ENCODE assay signal across 1 cellular context in the genomic region with DNA sequence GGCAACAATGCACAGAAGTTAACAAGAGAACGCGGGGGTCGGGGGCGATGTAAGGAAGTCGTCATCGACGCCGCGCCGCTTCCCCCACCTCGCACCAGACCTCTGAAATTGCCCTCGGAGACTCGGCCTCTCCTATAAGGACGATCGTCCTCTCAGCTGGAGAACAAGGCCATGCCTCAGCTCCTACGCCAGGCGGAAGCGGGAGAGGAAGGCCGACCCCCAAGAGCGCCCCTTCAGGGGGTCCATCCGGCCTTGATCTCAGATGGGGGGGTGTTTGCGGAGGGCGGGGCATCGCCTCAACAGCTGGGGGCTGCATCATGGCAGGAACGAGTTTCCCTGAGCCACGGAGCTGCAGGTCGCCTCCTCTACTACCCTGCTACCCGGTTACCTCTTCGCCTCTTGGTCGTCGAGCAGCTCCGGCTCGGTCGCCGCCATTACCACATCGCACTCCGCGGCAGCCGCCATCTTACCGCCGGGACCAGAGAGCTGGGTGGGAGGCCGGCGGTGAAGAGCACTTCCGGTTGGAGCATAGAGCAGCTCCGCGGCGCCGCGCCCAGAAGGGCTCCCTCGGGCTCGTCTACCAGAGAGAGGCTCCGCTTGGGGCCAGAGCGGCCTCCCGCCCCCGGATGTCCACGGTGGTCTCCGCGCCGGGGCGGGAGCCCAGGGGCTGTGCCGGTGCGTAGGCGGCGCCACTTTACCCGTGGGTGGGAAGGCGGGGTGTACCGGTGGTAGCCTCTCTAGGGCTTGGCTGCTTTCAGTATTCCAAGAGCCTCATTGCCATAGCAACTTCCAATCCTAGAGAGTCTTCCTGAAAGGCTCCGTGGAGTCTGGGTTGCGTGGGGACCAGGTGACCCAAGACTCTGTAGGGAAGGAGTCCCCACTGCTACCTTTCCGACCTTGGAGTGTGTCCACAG.
TF ChIP-seq lines count a peak whose summit lies in the region.

A gene with protein sequence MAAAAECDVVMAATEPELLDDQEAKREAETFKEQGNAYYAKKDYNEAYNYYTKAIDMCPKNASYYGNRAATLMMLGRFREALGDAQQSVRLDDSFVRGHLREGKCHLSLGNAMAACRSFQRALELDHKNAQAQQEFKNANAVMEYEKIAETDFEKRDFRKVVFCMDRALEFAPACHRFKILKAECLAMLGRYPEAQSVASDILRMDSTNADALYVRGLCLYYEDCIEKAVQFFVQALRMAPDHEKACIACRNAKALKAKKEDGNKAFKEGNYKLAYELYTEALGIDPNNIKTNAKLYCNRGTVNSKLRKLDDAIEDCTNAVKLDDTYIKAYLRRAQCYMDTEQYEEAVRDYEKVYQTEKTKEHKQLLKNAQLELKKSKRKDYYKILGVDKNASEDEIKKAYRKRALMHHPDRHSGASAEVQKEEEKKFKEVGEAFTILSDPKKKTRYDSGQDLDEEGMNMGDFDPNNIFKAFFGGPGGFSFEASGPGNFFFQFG (minus strand): TSS at position 488 of the 914 bp plus-strand sequence. CDS start 23 bp downstream, at position 465.

TF ChIP-seq in HepG2, 621 proteins besides CTCF, POLR2A, EP300 and RAD21 (continued from another document and continues in another):
- TF ChIP-seq, protein P1, sequence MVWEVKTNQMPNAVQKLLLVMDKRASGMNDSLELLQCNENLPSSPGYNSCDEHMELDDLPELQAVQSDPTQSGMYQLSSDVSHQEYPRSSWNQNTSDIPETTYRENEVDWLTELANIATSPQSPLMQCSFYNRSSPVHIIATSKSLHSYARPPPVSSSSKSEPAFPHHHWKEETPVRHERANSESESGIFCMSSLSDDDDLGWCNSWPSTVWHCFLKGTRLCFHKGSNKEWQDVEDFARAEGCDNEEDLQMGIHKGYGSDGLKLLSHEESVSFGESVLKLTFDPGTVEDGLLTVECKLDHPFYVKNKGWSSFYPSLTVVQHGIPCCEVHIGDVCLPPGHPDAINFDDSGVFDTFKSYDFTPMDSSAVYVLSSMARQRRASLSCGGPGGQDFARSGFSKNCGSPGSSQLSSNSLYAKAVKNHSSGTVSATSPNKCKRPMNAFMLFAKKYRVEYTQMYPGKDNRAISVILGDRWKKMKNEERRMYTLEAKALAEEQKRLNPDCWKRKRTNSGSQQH (CRISPR knock-in tag; IDR thresholded peaks at IDR 0.05; ENCODE audit: low read depth) = peak; percentile 31; the same call in 1 of the 2 replicates
- TF ChIP-seq KDM5A (IDR thresholded peaks at IDR 0.05; ENCODE audit: borderline replicate concordance, low read length) = peak; percentile 87
- TF ChIP-seq BRD4 (CRISPR knock-in tag; IDR thresholded peaks at IDR 0.05) = peak; percentile 99
- peak; percentile 93 for TF ChIP-seq HDAC2 (CRISPR knock-in tag; IDR thresholded peaks at IDR 0.05)
- TF ChIP-seq FOXP1 (IDR thresholded peaks at IDR 0.05) = no peak
- no peak for TF ChIP-seq FOXP1 (CRISPR knock-in tag; IDR thresholded peaks at IDR 0.05)
- peak; percentile 98; the same call in 1 of the 2 replicates for TF ChIP-seq KAT7 (CRISPR knock-in tag; IDR thresholded peaks at IDR 0.05; ENCODE audit: borderline replicate concordance)
- TF ChIP-seq POLR2AphosphoS5 (IDR thresholded peaks at IDR 0.05; ENCODE audit: low read depth, low read length) = peak; percentile 88
- 0 out of 2 replicates have a peak, but pooled peaks have one; percentile 19 for TF ChIP-seq PCBP1 (IDR thresholded peaks at IDR 0.05; ENCODE audit: borderline replicate concordance, low read depth, low read length)
- TF ChIP-seq, protein P2, sequence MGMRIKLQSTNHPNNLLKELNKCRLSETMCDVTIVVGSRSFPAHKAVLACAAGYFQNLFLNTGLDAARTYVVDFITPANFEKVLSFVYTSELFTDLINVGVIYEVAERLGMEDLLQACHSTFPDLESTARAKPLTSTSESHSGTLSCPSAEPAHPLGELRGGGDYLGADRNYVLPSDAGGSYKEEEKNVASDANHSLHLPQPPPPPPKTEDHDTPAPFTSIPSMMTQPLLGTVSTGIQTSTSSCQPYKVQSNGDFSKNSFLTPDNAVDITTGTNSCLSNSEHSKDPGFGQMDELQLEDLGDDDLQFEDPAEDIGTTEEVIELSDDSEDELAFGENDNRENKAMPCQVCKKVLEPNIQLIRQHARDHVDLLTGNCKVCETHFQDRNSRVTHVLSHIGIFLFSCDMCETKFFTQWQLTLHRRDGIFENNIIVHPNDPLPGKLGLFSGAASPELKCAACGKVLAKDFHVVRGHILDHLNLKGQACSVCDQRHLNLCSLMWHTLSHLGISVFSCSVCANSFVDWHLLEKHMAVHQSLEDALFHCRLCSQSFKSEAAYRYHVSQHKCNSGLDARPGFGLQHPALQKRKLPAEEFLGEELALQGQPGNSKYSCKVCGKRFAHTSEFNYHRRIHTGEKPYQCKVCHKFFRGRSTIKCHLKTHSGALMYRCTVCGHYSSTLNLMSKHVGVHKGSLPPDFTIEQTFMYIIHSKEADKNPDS (CRISPR knock-in tag; IDR thresholded peaks at IDR 0.05) = no peak; the same call in 1 of the 2 replicates
- peak; percentile 85 for TF ChIP-seq ZMYM4 (CRISPR knock-in tag; IDR thresholded peaks at IDR 0.05)
- peak; percentile 54; the same call in 1 of the 2 replicates for TF ChIP-seq ZBTB1 (CRISPR knock-in tag; IDR thresholded peaks at IDR 0.05; ENCODE audit: borderline replicate concordance)
- TF ChIP-seq, protein P3, sequence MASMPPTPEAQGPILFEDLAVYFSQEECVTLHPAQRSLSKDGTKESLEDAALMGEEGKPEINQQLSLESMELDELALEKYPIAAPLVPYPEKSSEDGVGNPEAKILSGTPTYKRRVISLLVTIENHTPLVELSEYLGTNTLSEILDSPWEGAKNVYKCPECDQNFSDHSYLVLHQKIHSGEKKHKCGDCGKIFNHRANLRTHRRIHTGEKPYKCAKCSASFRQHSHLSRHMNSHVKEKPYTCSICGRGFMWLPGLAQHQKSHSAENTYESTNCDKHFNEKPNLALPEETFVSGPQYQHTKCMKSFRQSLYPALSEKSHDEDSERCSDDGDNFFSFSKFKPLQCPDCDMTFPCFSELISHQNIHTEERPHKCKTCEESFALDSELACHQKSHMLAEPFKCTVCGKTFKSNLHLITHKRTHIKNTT (CRISPR knock-in tag; IDR thresholded peaks at IDR 0.05) = no peak
- peak; percentile 79 for TF ChIP-seq ZNF160 (CRISPR knock-in tag; IDR thresholded peaks at IDR 0.05)
- TF ChIP-seq, protein P4, sequence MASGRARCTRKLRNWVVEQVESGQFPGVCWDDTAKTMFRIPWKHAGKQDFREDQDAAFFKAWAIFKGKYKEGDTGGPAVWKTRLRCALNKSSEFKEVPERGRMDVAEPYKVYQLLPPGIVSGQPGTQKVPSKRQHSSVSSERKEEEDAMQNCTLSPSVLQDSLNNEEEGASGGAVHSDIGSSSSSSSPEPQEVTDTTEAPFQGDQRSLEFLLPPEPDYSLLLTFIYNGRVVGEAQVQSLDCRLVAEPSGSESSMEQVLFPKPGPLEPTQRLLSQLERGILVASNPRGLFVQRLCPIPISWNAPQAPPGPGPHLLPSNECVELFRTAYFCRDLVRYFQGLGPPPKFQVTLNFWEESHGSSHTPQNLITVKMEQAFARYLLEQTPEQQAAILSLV (CRISPR knock-in tag; IDR thresholded peaks at IDR 0.05; ENCODE audit: borderline replicate concordance) = peak; percentile 82; the same call in 1 of the 2 replicates
- TF ChIP-seq NRL (CRISPR knock-in tag; IDR thresholded peaks at IDR 0.05; ENCODE audit: borderline replicate concordance) = peak; percentile 99
- peak; percentile 78 for TF ChIP-seq ZNF232 (CRISPR knock-in tag; IDR thresholded peaks at IDR 0.05; ENCODE audit: borderline replicate concordance)
- TF ChIP-seq, protein P5, sequence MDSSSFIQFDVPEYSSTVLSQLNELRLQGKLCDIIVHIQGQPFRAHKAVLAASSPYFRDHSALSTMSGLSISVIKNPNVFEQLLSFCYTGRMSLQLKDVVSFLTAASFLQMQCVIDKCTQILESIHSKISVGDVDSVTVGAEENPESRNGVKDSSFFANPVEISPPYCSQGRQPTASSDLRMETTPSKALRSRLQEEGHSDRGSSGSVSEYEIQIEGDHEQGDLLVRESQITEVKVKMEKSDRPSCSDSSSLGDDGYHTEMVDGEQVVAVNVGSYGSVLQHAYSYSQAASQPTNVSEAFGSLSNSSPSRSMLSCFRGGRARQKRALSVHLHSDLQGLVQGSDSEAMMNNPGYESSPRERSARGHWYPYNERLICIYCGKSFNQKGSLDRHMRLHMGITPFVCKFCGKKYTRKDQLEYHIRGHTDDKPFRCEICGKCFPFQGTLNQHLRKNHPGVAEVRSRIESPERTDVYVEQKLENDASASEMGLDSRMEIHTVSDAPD (CRISPR knock-in tag; IDR thresholded peaks at IDR 0.05) = peak; percentile 82
- TF ChIP-seq ZNF607 (CRISPR knock-in tag; IDR thresholded peaks at IDR 0.05; ENCODE audit: borderline replicate concordance) = peak; percentile 96
- TF ChIP-seq RARG (CRISPR knock-in tag; IDR thresholded peaks at IDR 0.05; ENCODE audit: low read depth) = 0 out of 2 replicates have a peak, but pooled peaks have one; percentile 24
- TF ChIP-seq, protein P6, sequence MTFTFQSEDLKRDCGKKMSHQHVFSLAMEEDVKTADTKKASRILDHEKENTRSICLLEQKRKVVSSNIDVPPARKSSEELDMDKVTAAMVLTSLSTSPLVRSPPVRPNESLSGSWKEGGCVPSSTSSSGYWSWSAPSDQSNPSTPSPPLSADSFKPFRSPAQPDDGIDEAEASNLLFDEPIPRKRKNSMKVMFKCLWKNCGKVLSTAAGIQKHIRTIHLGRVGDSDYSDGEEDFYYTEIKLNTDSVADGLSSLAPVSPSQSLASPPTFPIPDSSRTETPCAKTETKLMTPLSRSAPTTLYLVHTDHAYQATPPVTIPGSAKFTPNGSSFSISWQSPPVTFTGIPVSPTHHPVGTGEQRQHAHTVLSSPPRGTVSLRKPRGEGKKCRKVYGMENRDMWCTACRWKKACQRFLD (CRISPR knock-in tag; IDR thresholded peaks at IDR 0.05; ENCODE audit: borderline replicate concordance) = peak; percentile 96
- TF ChIP-seq ZNF746 (CRISPR knock-in tag; IDR thresholded peaks at IDR 0.05) = peak; percentile 78; the same call in 1 of the 2 replicates
- TF ChIP-seq GTF2F1 (IDR thresholded peaks at IDR 0.05; ENCODE audit: low read length) = no peak
- TF ChIP-seq, protein P7, sequence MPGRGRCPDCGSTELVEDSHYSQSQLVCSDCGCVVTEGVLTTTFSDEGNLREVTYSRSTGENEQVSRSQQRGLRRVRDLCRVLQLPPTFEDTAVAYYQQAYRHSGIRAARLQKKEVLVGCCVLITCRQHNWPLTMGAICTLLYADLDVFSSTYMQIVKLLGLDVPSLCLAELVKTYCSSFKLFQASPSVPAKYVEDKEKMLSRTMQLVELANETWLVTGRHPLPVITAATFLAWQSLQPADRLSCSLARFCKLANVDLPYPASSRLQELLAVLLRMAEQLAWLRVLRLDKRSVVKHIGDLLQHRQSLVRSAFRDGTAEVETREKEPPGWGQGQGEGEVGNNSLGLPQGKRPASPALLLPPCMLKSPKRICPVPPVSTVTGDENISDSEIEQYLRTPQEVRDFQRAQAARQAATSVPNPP (CRISPR knock-in tag; IDR thresholded peaks at IDR 0.05) = peak; percentile 81; the same call in 1 of the 2 replicates
- peak; percentile 95 for TF ChIP-seq KMT2B (CRISPR knock-in tag; IDR thresholded peaks at IDR 0.05)
- peak; percentile 41 for TF ChIP-seq SMAD3 (CRISPR knock-in tag; IDR thresholded peaks at IDR 0.05)
- 0 out of 2 replicates have a peak, but pooled peaks have one; percentile 67 for TF ChIP-seq THYN1 (CRISPR knock-in tag; IDR thresholded peaks at IDR 0.05; ENCODE audit: borderline replicate concordance, low read depth)
- TF ChIP-seq ARID2 (CRISPR knock-in tag; IDR thresholded peaks at IDR 0.05; ENCODE audit: borderline replicate concordance) = no peak; the same call in none of the 2 replicates
- peak; percentile 51; the same call in 1 of the 2 replicates for TF ChIP-seq ATF1 (CRISPR knock-in tag; IDR thresholded peaks at IDR 0.05)
- TF ChIP-seq YEATS2 (CRISPR knock-in tag; IDR thresholded peaks at IDR 0.05; ENCODE audit: borderline replicate concordance) = peak; percentile 95
- TF ChIP-seq GTF3A (CRISPR knock-in tag; conservative IDR thresholded peaks at IDR 0.05) = peak; percentile 88; the same call in 1 of the 2 replicates
- peak; percentile 100 for TF ChIP-seq HOXA3 (CRISPR knock-in tag; IDR thresholded peaks at IDR 0.05)
- no peak for TF ChIP-seq ZNF775 (CRISPR knock-in tag; IDR thresholded peaks at IDR 0.05; ENCODE audit: borderline replicate concordance)
- peak; percentile 82; the same call in 1 of the 2 replicates for TF ChIP-seq ZNF577 (CRISPR knock-in tag; IDR thresholded peaks at IDR 0.05; ENCODE audit: borderline replicate concordance, low read depth)
- TF ChIP-seq ZNF83 (CRISPR knock-in tag; IDR thresholded peaks at IDR 0.05; ENCODE audit: borderline replicate concordance) = peak; percentile 56; the same call in 1 of the 2 replicates
- TF ChIP-seq ZNF558 (CRISPR knock-in tag; IDR thresholded peaks at IDR 0.05; ENCODE audit: borderline replicate concordance) = peak; percentile 76
- TF ChIP-seq ZNF564 (CRISPR knock-in tag; IDR thresholded peaks at IDR 0.05) = peak; percentile 82
- 0 out of 2 replicates have a peak, but pooled peaks have one; percentile 35 for TF ChIP-seq ZFP36L2 (CRISPR knock-in tag; IDR thresholded peaks at IDR 0.05)
- peak; percentile 85 for TF ChIP-seq SPEN (CRISPR knock-in tag; IDR thresholded peaks at IDR 0.05; ENCODE audit: low read depth)
- TF ChIP-seq CENPT (CRISPR knock-in tag; IDR thresholded peaks at IDR 0.05; ENCODE audit: low read depth) = 0 out of 2 replicates have a peak, but pooled peaks have one; percentile 14
- TF ChIP-seq, protein P8, sequence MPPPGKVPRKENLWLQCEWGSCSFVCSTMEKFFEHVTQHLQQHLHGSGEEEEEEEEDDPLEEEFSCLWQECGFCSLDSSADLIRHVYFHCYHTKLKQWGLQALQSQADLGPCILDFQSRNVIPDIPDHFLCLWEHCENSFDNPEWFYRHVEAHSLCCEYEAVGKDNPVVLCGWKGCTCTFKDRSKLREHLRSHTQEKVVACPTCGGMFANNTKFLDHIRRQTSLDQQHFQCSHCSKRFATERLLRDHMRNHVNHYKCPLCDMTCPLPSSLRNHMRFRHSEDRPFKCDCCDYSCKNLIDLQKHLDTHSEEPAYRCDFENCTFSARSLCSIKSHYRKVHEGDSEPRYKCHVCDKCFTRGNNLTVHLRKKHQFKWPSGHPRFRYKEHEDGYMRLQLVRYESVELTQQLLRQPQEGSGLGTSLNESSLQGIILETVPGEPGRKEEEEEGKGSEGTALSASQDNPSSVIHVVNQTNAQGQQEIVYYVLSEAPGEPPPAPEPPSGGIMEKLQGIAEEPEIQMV (CRISPR knock-in tag; IDR thresholded peaks at IDR 0.05; ENCODE audit: low read depth) = 0 out of 2 replicates have a peak, but pooled peaks have one; percentile 66
- TF ChIP-seq ZNF205 (CRISPR knock-in tag; IDR thresholded peaks at IDR 0.05) = peak; percentile 94; the same call in 1 of the 2 replicates
- TF ChIP-seq, protein P9, sequence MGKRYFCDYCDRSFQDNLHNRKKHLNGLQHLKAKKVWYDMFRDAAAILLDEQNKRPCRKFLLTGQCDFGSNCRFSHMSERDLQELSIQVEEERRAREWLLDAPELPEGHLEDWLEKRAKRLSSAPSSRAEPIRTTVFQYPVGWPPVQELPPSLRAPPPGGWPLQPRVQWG (CRISPR knock-in tag; IDR thresholded peaks at IDR 0.05; ENCODE audit: borderline replicate concordance, low read depth) = no peak
- TF ChIP-seq DNMT3B (CRISPR knock-in tag; conservative IDR thresholded peaks at IDR 0.05) = no peak; the same call in none of the 2 replicates
